ENCODE assay signal across 16 cellular contexts in the genomic region with DNA sequence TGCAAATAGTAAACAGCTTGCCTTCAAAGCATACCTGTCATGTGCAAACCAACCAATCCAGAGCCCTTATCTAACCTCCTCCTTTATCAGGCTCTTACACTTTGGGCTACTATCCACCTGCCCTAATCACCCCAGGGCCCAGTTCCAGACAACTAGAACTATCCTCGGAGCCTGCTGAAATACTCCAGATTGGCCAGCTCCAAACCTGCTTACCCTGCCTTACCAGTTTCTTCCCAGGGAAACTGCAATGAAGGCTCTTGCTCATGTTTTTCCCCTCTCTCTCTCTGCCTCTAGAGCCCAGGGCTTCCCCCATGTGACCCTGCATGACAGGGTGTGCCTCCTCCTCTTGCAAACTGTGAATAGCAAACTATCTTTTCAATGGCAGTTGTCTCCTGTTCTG.
DNase-seq lines count a peak whose midpoint lies in the region; ATAC-seq and TF ChIP-seq lines count a peak whose summit lies in the region.
"Had no signal": no experiment of that assay in that cellular context is flagged by ENCODE, and none has a peak within 500 bp of the region (broad histone marks: within the 10 kb centered on the region; RNA-seq: fewer than 3 reads in every experiment).

No MANE protein-coding gene starts in this region.

- no peaks in the 10 kb centered on the region for H3K27me3 Mint-ChIP-seq in Caco-2 (ENCODE audit: insufficient read depth, unreplicated experiment)
- H3K27me3 Mint-ChIP-seq in neural progenitor cell (ENCODE audit: insufficient read depth, low read depth): peaks cover 2% of the 10 kb centered on the region
- H3K27me3 Mint-ChIP-seq in naive thymus-derived CD4-positive, alpha-beta T cell: peaks cover 0 to 5% (median 0%) of the 10 kb centered on the region in 5 donors

- peaks cover 41% of the 10 kb centered on the region for H3K36me3 Mint-ChIP-seq in Caco-2 (ENCODE audit: insufficient read depth, unreplicated experiment)
- H3K36me3 Mint-ChIP-seq in neural progenitor cell: no peaks in the 10 kb centered on the region
- H3K36me3 Mint-ChIP-seq in activated naive CD4-positive, alpha-beta T cell treated with anti-CD3 and anti-CD28 coated beads, Interleukin-2, amount 50 U/mL, for 72 hours: no peaks in the 10 kb centered on the region
- H3K36me3 Mint-ChIP-seq in naive thymus-derived CD4-positive, alpha-beta T cell: no peaks in the 10 kb centered on the region
- H3K36me3 Mint-ChIP-seq: naive B cell had no signal

- H3F3A ChIP-seq in neural progenitor cell (ENCODE audit: low read depth): peaks cover 20% of the 10 kb centered on the region

- TF ChIP-seq POLR2A in esophagus squamous epithelium (IDR thresholded peaks at IDR 0.05) (no peak), spleen (IDR thresholded peaks at IDR 0.05) (no peak)

- H3K9me3 Mint-ChIP-seq in Caco-2 (ENCODE audit: unreplicated experiment) (no peaks in the 10 kb centered on the region), neural progenitor cell (no peaks in the 10 kb centered on the region)
- H3K9me3 Mint-ChIP-seq in activated naive CD4-positive, alpha-beta T cell treated with anti-CD3 and anti-CD28 coated beads, Interleukin-2, amount 50 U/mL, for 72 hours: no peaks in the 10 kb centered on the region
- no peaks in the 10 kb centered on the region for H3K9me3 Mint-ChIP-seq in naive thymus-derived CD4-positive, alpha-beta T cell
- H3K9me3 Mint-ChIP-seq: naive B cell had no signal

- no peak for TF ChIP-seq CTCF in Caco-2 (IDR thresholded peaks at IDR 0.05; ENCODE audit: insufficient read depth in 1 of 2, low read depth in 1 of 2, low read length in 1 of 2, severe bottlenecking in 1 of 2, unreplicated experiment in 1 of 2)
- TF ChIP-seq CTCF in esophagus squamous epithelium (IDR thresholded peaks at IDR 0.05): no peak
- TF ChIP-seq CTCF in neural progenitor cell (IDR thresholded peaks at IDR 0.05): no peak
- TF ChIP-seq CTCF in spleen (IDR thresholded peaks at IDR 0.05 in 8 of 11, conservative IDR thresholded peaks at IDR 0.05 in 3 of 11): no peak

- peaks cover 11% of the 10 kb centered on the region for H3K36me3 ChIP-seq in Caco-2 (ENCODE audit: control insufficient read depth, insufficient read depth, low read length)
- no peaks in the 10 kb centered on the region for H3K36me3 ChIP-seq in HUES48 (ENCODE audit: control insufficient read depth, insufficient read depth, low read length)
- H3K36me3 ChIP-seq in esophagus squamous epithelium: no peaks in the 10 kb centered on the region
- no peaks in the 10 kb centered on the region for H3K36me3 ChIP-seq in neural progenitor cell
- H3K36me3 ChIP-seq in naive thymus-derived CD4-positive, alpha-beta T cell (ENCODE audit: control insufficient read depth in 2 of 3, insufficient read depth in 3 of 3, low read length in 3 of 3): no peaks in the 10 kb centered on the region
- peaks cover 0 to 6% (median 0%) of the 10 kb centered on the region in 6 donors for H3K36me3 ChIP-seq in spleen
- H3K36me3 ChIP-seq: HAP-1 had no signal

- no peak for ATAC-seq in activated naive CD4-positive, alpha-beta T cell treated with anti-CD3 and anti-CD28 coated beads, Interleukin-2, amount 50 U/mL, for 72 hours
- ATAC-seq in GM19324 (IDR thresholded peaks at IDR 0.05; ENCODE audit: low FRiP score, unreplicated experiment): no peak
- ATAC-seq in naive thymus-derived CD4-positive, alpha-beta T cell: no peak

- no peaks in the 10 kb centered on the region for H4K20me1 ChIP-seq in neural progenitor cell (ENCODE audit: low read depth)

- POLR2A ChIA-PET in Caco-2 (lab: Charles Lee): interaction anchor here (0.5 kb wide), 1 partner anchor 108 kb away, joined by 3 read pairs; no protein-coding TSS in a partner anchor
- POLR2A ChIA-PET in naive thymus-derived CD4-positive, alpha-beta T cell (lab: Charles Lee): interaction anchor here (0.6 kb wide), 1 partner anchor 756 kb away, joined by 4 read pairs; no protein-coding TSS in a partner anchor

- H3K4me3 ChIP-seq in Caco-2 (ENCODE audit: low read depth, low read length): no peak overlapping the region
- H3K4me3 ChIP-seq in HUES48 (ENCODE audit: low read depth, low read length): no peak overlapping the region
- no peak overlapping the region for H3K4me3 ChIP-seq in esophagus squamous epithelium
- H3K4me3 ChIP-seq in neural progenitor cell: no peak overlapping the region
- H3K4me3 ChIP-seq in naive thymus-derived CD4-positive, alpha-beta T cell (ENCODE audit: low read length): no peak overlapping the region
- H3K4me3 ChIP-seq in spleen: no peak overlapping the region
- H3K4me3 ChIP-seq: HAP-1 had no signal

- no peak overlapping the region for H3K4me2 ChIP-seq in neural progenitor cell
- H3K4me2 ChIP-seq: KMS-11 had no signal

- BruUV-seq in Caco-2 (replicated peaks; lab: Mats Ljungman, UMichigan): no TSS peak

- peaks cover 26% of the 10 kb centered on the region for H3K4me1 Mint-ChIP-seq in Caco-2 (ENCODE audit: low read depth, unreplicated experiment)
- peaks cover 22% of the 10 kb centered on the region for H3K4me1 Mint-ChIP-seq in neural progenitor cell
- peaks cover 0 to 3% (median 0%) of the 10 kb centered on the region in 7 donors for H3K4me1 Mint-ChIP-seq in naive thymus-derived CD4-positive, alpha-beta T cell
- H3K4me1 Mint-ChIP-seq: naive B cell had no signal

- no peak overlapping the region for H2AFZ ChIP-seq in neural progenitor cell (replicated peaks)

- H3K9ac ChIP-seq in HUES48 (ENCODE audit: low read depth, low read length) (no peak overlapping the region), neural progenitor cell (no peak overlapping the region)
- H3K9ac ChIP-seq: KMS-11 had no signal

- no peaks in the 10 kb centered on the region for H3K79me2 ChIP-seq in neural progenitor cell (ENCODE audit: low read depth)

- H3K27ac Mint-ChIP-seq in Caco-2 (ENCODE audit: unreplicated experiment) (peak overlapping the region; percentile 92), neural progenitor cell (peak overlapping the region; percentile 52)
- no peak overlapping the region for H3K27ac Mint-ChIP-seq in activated naive CD4-positive, alpha-beta T cell treated with anti-CD3 and anti-CD28 coated beads, Interleukin-2, amount 50 U/mL, for 72 hours
- H3K27ac Mint-ChIP-seq in naive thymus-derived CD4-positive, alpha-beta T cell: no peak overlapping the region

- H3K4me1 ChIP-seq in Caco-2: peaks cover 69% of the 10 kb centered on the region
- H3K4me1 ChIP-seq in HUES48 (ENCODE audit: control insufficient read depth, insufficient read depth, low read length): peaks cover 27% of the 10 kb centered on the region
- peaks cover 0 to 45% (median 32%) of the 10 kb centered on the region in 3 donors for H3K4me1 ChIP-seq in esophagus squamous epithelium
- peaks cover 37% of the 10 kb centered on the region for H3K4me1 ChIP-seq in neural progenitor cell
- no peaks in the 10 kb centered on the region for H3K4me1 ChIP-seq in naive thymus-derived CD4-positive, alpha-beta T cell (ENCODE audit: control insufficient read depth in 2 of 2, insufficient read depth in 2 of 2, low read length in 2 of 2)
- no peaks in the 10 kb centered on the region for H3K4me1 ChIP-seq in spleen

- WGBS in esophagus squamous epithelium, 2 donors: 36 to 82% methylated on average over 1 of the region's 1 CpG
- 71 to 95% (median 90%) methylated on average over 1 of the region's 1 CpG for WGBS in spleen, 5 donors

- intact Hi-C loops in Caco-2 (cut with micrococcal nuclease; ENCODE audit: unreplicated experiment): loop anchor here (1.0 to 2.0 kb wide), 4 partner anchors 20 to 109 kb away; a partner anchor contains a TSS
- intact Hi-C loops in esophagus squamous epithelium (cut with DNase I): no loop called here
- intact Hi-C loops in naive thymus-derived CD4-positive, alpha-beta T cell (cut with micrococcal nuclease): no loop called here
- intact Hi-C loops in spleen (cut with DNase I; ENCODE audit: low total_unique reads): no loop called here

- peak overlapping the region; percentile 24 for H3K27ac ChIP-seq in HUES48 (ENCODE audit: low read depth, low read length)
- peak overlapping the region; percentile 24 to 38 (median 34) for H3K27ac ChIP-seq in esophagus squamous epithelium
- no peak overlapping the region for H3K27ac ChIP-seq in neural progenitor cell
- no peak overlapping the region for H3K27ac ChIP-seq in naive thymus-derived CD4-positive, alpha-beta T cell (ENCODE audit: low read depth, low read length)
- no peak overlapping the region for H3K27ac ChIP-seq in spleen
- H3K27ac ChIP-seq: KMS-11 had no signal

- H3K27me3 ChIP-seq in Caco-2 (replicated peaks; ENCODE audit: control insufficient read depth, insufficient read depth, low read length): no peaks in the 10 kb centered on the region
- no peaks in the 10 kb centered on the region for H3K27me3 ChIP-seq in HUES48 (ENCODE audit: control insufficient read depth, insufficient read depth, low read length)
- H3K27me3 ChIP-seq in esophagus squamous epithelium: no peaks in the 10 kb centered on the region
- H3K27me3 ChIP-seq in neural progenitor cell: no peaks in the 10 kb centered on the region
- H3K27me3 ChIP-seq in naive thymus-derived CD4-positive, alpha-beta T cell (ENCODE audit: control insufficient read depth in 2 of 2, insufficient read depth in 2 of 2, low read length in 2 of 2): no peaks in the 10 kb centered on the region
- H3K27me3 ChIP-seq in spleen (replicated peaks in 1 of 7): no peaks in the 10 kb centered on the region

- peak; percentile 94 to 95 for DNase-seq in Caco-2
- no peak for DNase-seq in esophagus squamous epithelium (lab: John Stamatoyannopoulos, UW)
- peak; percentile 10 for DNase-seq in neural progenitor cell (ENCODE audit: low spot score)
- no peak for DNase-seq in activated naive CD4-positive, alpha-beta T cell treated with anti-CD3 and anti-CD28 coated beads, Interleukin-2, amount 50 U/mL, for 72 hours (ENCODE audit: low spot score in 2 of 2)
- no peak for DNase-seq in naive thymus-derived CD4-positive, alpha-beta T cell
- DNase-seq in spleen: no peak
- DNase-seq: activated CD4-positive, alpha-beta T cell treated with anti-CD3 and anti-CD28 coated beads, Interleukin-2, amount 50 U/mL, for 48 hours; activated gamma-delta T cell treated with Interleukin-2 at 50 U/mL for 16 hours; AML-193; naive B cell; NCI-H2081 treated with DMSO at 0.1 percent for 48 hours; OCI-M1 had no signal

- CTCF ChIA-PET in Caco-2 (lab: Charles Lee): interaction anchor here (0.6 to 1.6 kb wide), 5 partner anchors 29 to 189 kb away, joined by 3 to 12 read pairs (median 4); a partner anchor contains a TSS
- CTCF ChIA-PET in naive thymus-derived CD4-positive, alpha-beta T cell (lab: Charles Lee): no interaction called here

- peak overlapping the region; percentile 42 for H3K4me3 Mint-ChIP-seq in Caco-2 (ENCODE audit: unreplicated experiment)
- H3K4me3 Mint-ChIP-seq in neural progenitor cell: peak overlapping the region; percentile 29
- no peak overlapping the region for H3K4me3 Mint-ChIP-seq in naive thymus-derived CD4-positive, alpha-beta T cell
- H3K4me3 Mint-ChIP-seq: naive B cell had no signal

- H3K9me3 ChIP-seq in Caco-2: no peaks in the 10 kb centered on the region
- no peaks in the 10 kb centered on the region for H3K9me3 ChIP-seq in HUES48 (ENCODE audit: control insufficient read depth, insufficient read depth, low read length)
- no peaks in the 10 kb centered on the region for H3K9me3 ChIP-seq in esophagus squamous epithelium
- H3K9me3 ChIP-seq in neural progenitor cell (ENCODE audit: low read depth): no peaks in the 10 kb centered on the region
- no peaks in the 10 kb centered on the region for H3K9me3 ChIP-seq in naive thymus-derived CD4-positive, alpha-beta T cell (ENCODE audit: control insufficient read depth in 2 of 3, low read length in 3 of 3)
- H3K9me3 ChIP-seq in spleen: no peaks in the 10 kb centered on the region
- H3K9me3 ChIP-seq: HAP-1 had no signal

Comparison
In these comparisons a context has a peak if more than half of its experiments do, and no peak if none do; other contexts are left out.
1. DNase-seq: peak in Caco-2 (2 of 2) and neural progenitor cell (single experiment); none in esophagus squamous epithelium (single experiment), activated naive CD4-positive, alpha-beta T cell treated with anti-CD3 and anti-CD28 coated beads, Interleukin-2, amount 50 U/mL, for 72 hours (0 of 2), naive thymus-derived CD4-positive, alpha-beta T cell (0 of 9) and spleen (single experiment).
2. H3K27ac Mint-ChIP-seq: peak in Caco-2 (single experiment) and neural progenitor cell (single experiment); none in activated naive CD4-positive, alpha-beta T cell treated with anti-CD3 and anti-CD28 coated beads, Interleukin-2, amount 50 U/mL, for 72 hours (0 of 2) and naive thymus-derived CD4-positive, alpha-beta T cell (0 of 9).
3. H3K4me3 Mint-ChIP-seq: peak in Caco-2 (single experiment) and neural progenitor cell (single experiment); none in naive thymus-derived CD4-positive, alpha-beta T cell (0 of 10).
4. H3K27ac ChIP-seq: peak in HUES48 (single experiment) and esophagus squamous epithelium (4 of 4); none in neural progenitor cell (single experiment), naive thymus-derived CD4-positive, alpha-beta T cell (single experiment) and spleen (0 of 8).